19 cellular contexts compared by ENCODE assay signal in genomic region chr22:29747832-29748231, GRCh38. TPM values are rescaled to one million over a fixed set of nuclear protein-coding genes. Genes with fewer than 3 reads are reported as not detected.
DNase-seq lines count a peak whose midpoint lies in the region; ATAC-seq and TF ChIP-seq lines count a peak whose summit lies in the region.
"Had no signal": no experiment of that assay in that cellular context is flagged by ENCODE, and none has a peak within 500 bp of the region (broad histone marks: within the 10 kb centered on the region; RNA-seq: fewer than 3 reads in every experiment).

No MANE protein-coding gene starts in this region.

- H3F3A ChIP-seq in MM.1S (ENCODE audit: insufficient read depth, low read length) = 0 out of 2 replicates have a peak, but pooled peaks cover 11% of the 10 kb centered on the region

- H3K4me1 ChIP-seq in MM.1S (ENCODE audit: low read length) = peaks cover 17% of the 10 kb centered on the region
- H3K4me1 ChIP-seq: HAP-1, Peyer's patch had no signal

- H3K4me1 Mint-ChIP-seq in chondrocyte (ENCODE audit: low read depth) = no peaks in the 10 kb centered on the region

- no peaks in the 10 kb centered on the region for H3K9me3 ChIP-seq in MM.1S (replicated peaks; ENCODE audit: insufficient read depth, low read length)
- H3K9me3 ChIP-seq: BLaER1 treated with 17β-estradiol and CSF1 and Interleukin-3, amounts not matched to agents 10 nM and 100 nM; HAP-1; Peyer's patch had no signal

- H3K4me3 ChIP-seq in MM.1S (ENCODE audit: low read length) = no peak overlapping the region
- H3K4me3 ChIP-seq: BLaER1 treated with 17β-estradiol and CSF1 and Interleukin-3, amounts not matched to agents 10 nM and 100 nM; HAP-1; Peyer's patch had no signal

- H3K27ac Mint-ChIP-seq in chondrocyte (ENCODE audit: unreplicated experiment) = peak overlapping the region; percentile 65
- H3K27ac Mint-ChIP-seq: CD8-positive, alpha-beta T cell had no signal

- no peaks in the 10 kb centered on the region for H3K27me3 ChIP-seq in MM.1S (replicated peaks; ENCODE audit: insufficient read depth, low read length)
- H3K27me3 ChIP-seq: BLaER1 treated with 17β-estradiol and CSF1 and Interleukin-3, amounts not matched to agents 10 nM and 100 nM; Peyer's patch had no signal

- H3K9me3 Mint-ChIP-seq in chondrocyte (ENCODE audit: low read depth) = no peaks in the 10 kb centered on the region
- H3K9me3 Mint-ChIP-seq: CD8-positive, alpha-beta T cell had no signal

- H3K36me3 Mint-ChIP-seq in chondrocyte (ENCODE audit: low read depth) = peaks cover 13% of the 10 kb centered on the region

- H3K9ac ChIP-seq in MM.1S (ENCODE audit: low read length) = no peak overlapping the region

- TF ChIP-seq CTCF in MM.1S (IDR thresholded peaks at IDR 0.05; ENCODE audit: low read length) = no peak
- TF ChIP-seq CTCF in chondrocyte (IDR thresholded peaks at IDR 0.05) = no peak

- no peaks in the 10 kb centered on the region for H3K79me2 ChIP-seq in MM.1S (ENCODE audit: low read length)

- no peaks in the 10 kb centered on the region for H3K27me3 Mint-ChIP-seq in chondrocyte (ENCODE audit: low read depth)

- peak overlapping the region; percentile 35; the same call in 1 of the 2 replicates for H3K4me2 ChIP-seq in MM.1S (ENCODE audit: low read depth, low read length)

- no peaks in the 10 kb centered on the region for H4K20me1 ChIP-seq in MM.1S (ENCODE audit: insufficient read depth, low read length)

- H3K36me3 ChIP-seq in MM.1S (replicated peaks; ENCODE audit: insufficient read depth, low read length) = no peaks in the 10 kb centered on the region
- H3K36me3 ChIP-seq: HAP-1 had no signal

- H2AFZ ChIP-seq in MM.1S (ENCODE audit: low read length) = no peak overlapping the region

- H3K4me3 Mint-ChIP-seq in chondrocyte (ENCODE audit: unreplicated experiment) = no peak overlapping the region
- H3K4me3 Mint-ChIP-seq: CD8-positive, alpha-beta T cell had no signal

- intact Hi-C loops in left colon (cut with DNase I, micrococcal nuclease) = no loop called here

- no peak for DNase-seq in MM.1S
- no peak for DNase-seq in chondrocyte (ENCODE audit: low spot score)
- peak in 1 of 2 donors; percentile 23 for DNase-seq in left colon
- DNase-seq in NCI-H2171 (lab: John Stamatoyannopoulos, UW) = no peak
- no peak for DNase-seq in dedifferentiated amniotic fluid mesenchymal stem cell (ENCODE audit: extremely low spot score)
- DNase-seq: CD8-positive, alpha-beta T cell; DMS79 treated with DMSO at 0.1 percent for 48 hours; NCI-H1092 treated with DMSO at 0.1 percent for 48 hours; NCI-H146; NCI-H2081; NCI-H446 treated with DMSO at 0.1 percent for 48 hours; NCI-H69 had no signal

- ATAC-seq in left colon (peak; percentile 68), HG02840 (IDR thresholded peaks at IDR 0.05; ENCODE audit: low FRiP score, unreplicated experiment) (no peak), HG03095 (IDR thresholded peaks at IDR 0.05; ENCODE audit: unreplicated experiment) (no peak)
- ATAC-seq: CD8-positive, alpha-beta T cell; Right ventricle myocardium inferior had no signal

- H3K9me2 ChIP-seq in MM.1S (replicated peaks; ENCODE audit: insufficient read depth, low read length) = no peaks in the 10 kb centered on the region

- peak overlapping the region; percentile 60; the same call in 1 of the 2 replicates for H3K27ac ChIP-seq in MM.1S (ENCODE audit: low read length)
- H3K27ac ChIP-seq: Peyer's patch had no signal

RNA-seq across cellular contexts. Expression of gene ZMAT5, which starts 19.0 kb away (rescaled TPM):
- total RNA-seq in chondrocyte = 16.6 to 18.8 TPM (median 18.1 TPM) in 3 replicates
- total RNA-seq in left colon = 10 to 100 TPM; 12.7 TPM

RNA-seq across cellular contexts. Expression of gene UQCR10, which starts 19.3 kb away (rescaled TPM):
- 59.2 to 73.2 TPM (median 63.5 TPM) in 3 replicates for total RNA-seq in chondrocyte
- total RNA-seq in left colon = 100 to 1,000 TPM; 157 to 198 TPM

RNA-seq across cellular contexts. Expression of gene CABP7, which starts 28.0 kb away (rescaled TPM):
- total RNA-seq in chondrocyte (not detected in 3 replicates), left colon (under 1 TPM in 1 of 2 donors, not detected in 1; 0.12 TPM)
- total RNA-seq: LHCN-M2, Right ventricle myocardium inferior had no signal
